6 cellular contexts compared by ENCODE assay signal in the genomic region with DNA sequence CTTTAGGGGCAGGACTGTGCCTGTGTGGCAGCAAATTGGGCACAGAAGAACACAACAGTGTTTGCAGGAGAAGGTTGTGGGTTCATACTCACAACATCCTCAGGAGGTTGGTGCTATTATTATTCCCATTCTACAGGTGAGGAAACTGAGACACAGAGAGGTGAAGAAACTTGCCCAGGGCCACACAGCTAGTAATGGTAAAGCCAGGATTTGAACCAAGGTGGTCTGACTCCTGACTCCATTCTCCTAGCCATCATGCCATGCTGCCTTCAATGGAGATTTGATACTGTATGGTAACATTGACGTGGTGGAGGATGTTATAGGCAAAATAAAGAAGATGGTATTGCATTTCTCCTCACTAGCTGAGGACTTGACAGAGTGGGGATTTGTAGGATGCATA.
"Had no signal": no experiment of that assay in that cellular context is flagged by ENCODE, and none has a peak within 500 bp of the region (broad histone marks: within the 10 kb centered on the region; RNA-seq: fewer than 3 reads in every experiment).

No MANE protein-coding gene starts in this region.

- H3K36me3 Mint-ChIP-seq: IgD-negative memory B cell had no signal

- DNase-seq: IMR-90, KBM-7, KG1 had no signal

- H3K27ac ChIP-seq: HL-60 had no signal

- H3K27ac Mint-ChIP-seq: IgD-negative memory B cell had no signal

- H3K27me3 Mint-ChIP-seq: IgD-negative memory B cell had no signal

- FAIRE-seq: HTR-8/SVneo had no signal

- H3K4me3 Mint-ChIP-seq: IgD-negative memory B cell had no signal

- H3K4me1 Mint-ChIP-seq: IgD-negative memory B cell had no signal
